Comparison of ENCODE assay signal across 8 cellular contexts in the genomic region with DNA sequence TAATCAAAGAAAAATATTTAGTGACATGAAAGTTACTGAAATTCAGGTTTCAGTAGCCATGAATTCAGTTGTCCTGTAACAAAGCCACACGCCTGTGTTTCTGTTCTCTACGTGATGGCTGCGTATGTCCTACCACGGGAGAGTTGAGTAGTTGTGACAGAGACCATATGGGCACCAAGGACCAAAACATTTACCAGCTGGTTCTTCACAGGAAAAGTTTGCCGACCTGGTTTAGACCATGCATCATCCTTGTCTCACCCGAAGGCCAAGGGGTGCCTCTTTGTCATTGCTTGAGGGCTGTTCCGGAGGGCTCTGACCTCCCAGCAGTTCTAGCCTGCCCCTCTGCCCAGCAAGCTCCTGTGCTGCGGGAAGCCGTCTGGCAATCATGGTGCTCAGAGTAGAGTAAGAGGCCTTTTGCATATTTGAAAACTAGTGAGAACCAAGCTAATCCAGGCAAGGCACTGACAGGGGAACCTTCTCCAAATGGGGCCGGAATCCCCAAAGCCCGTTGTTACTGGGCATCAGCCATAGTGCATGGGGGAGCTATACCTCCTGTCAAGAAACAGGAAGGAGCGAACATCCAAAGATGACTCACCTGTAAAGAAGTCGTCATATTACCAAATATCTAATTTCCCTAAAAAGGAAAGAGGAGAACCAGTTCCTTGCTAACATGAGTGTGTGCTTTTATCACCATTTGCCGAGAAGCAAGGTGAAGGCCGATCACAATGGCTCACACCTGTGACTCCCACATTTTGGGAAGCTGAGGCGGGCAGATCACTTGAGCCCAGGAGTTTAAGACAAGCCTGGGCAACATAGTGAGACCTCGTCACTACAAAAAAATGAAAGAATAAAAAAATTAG.
"Had no signal": no experiment of that assay in that cellular context is flagged by ENCODE, and none has a peak within 500 bp of the region (broad histone marks: within the 10 kb centered on the region; RNA-seq: fewer than 3 reads in every experiment).

No MANE protein-coding gene starts in this region.

- DNase-seq: activated CD4-positive, alpha-beta memory T cell treated with anti-CD3 and anti-CD28 coated beads, Interleukin-2, amount 10 ng/mL, durations not matched to agents 7 days and 5 days; activated CD8-positive, alpha-beta memory T cell treated with anti-CD3 and anti-CD28 coated beads, Interleukin-2, amount 50 U/mL, for 48 hours; activated naive CD4-positive, alpha-beta T cell treated with Interleukin-2 at 50 U/mL for 16 hours; foreskin fibroblast; head of caudate nucleus; left ventricle myocardium superior; retina; T1000 had no signal

- ATAC-seq: left ventricle myocardium superior had no signal
